ENCODE assay signal across 16 cellular contexts in the genomic region with DNA sequence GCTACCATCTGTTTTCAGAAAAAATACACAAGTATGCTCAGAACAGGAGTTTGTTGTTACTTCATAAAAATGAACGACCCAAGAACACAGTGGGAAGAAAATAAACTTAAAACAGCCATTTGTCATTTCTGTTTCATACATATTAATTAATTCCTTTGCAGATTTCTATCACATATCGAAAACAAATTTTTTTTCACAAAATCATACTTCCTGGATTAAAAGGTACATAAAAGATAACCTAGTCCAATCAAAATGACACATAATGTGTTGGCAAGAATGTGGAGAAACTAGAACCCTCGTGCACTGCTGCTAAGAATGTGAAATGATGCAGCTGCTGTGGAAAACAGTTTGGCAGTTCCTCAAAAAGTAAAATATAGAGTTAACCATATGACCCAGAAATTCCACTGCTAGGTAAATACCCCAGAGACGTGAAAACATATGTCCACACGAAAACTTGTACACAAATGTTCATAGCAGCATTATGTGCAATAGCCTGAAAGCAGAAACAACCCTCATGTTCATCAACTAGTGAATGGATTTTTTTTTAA. TPM values are rescaled to one million over a fixed set of nuclear protein-coding genes. Genes with fewer than 3 reads are reported as not detected.
A peak's percentile ranks its signal among the peaks of the same experiment; 100 is the strongest.
DNase-seq lines count a peak whose midpoint lies in the region; ATAC-seq, FAIRE-seq and TF ChIP-seq lines count a peak whose summit lies in the region.
"Had no signal": no experiment of that assay in that cellular context is flagged by ENCODE, and none has a peak within 500 bp of the region (broad histone marks: within the 10 kb centered on the region; RNA-seq: fewer than 3 reads in every experiment).

No MANE protein-coding gene starts in this region.

- H2AFZ ChIP-seq in GM12878 (ENCODE audit: control insufficient read depth, low read depth, low read length) = no peak overlapping the region

- RAD21 ChIA-PET in GM12878 (lab: Charles Lee; ENCODE audit: unreplicated experiment) = no interaction called here

- peaks cover 93% of the 10 kb centered on the region for H3K4me1 ChIP-seq in A549
- H3K4me1 ChIP-seq in GM12878 (ENCODE audit: control insufficient read depth, insufficient read depth, low read length) = no peaks in the 10 kb centered on the region

- no peaks in the 10 kb centered on the region for H4K20me1 ChIP-seq in GM12878 (ENCODE audit: control insufficient read depth, insufficient read depth)

- SMC1A ChIA-PET in GM12878 (lab: Charles Lee; ENCODE audit: uncharacterized antibody, unreplicated experiment) = no interaction called here

- FAIRE-seq in A549 (lab: Jason Lieb, UNC) (no peak), GM12878 (lab: Jason Lieb, UNC) (no peak)
- FAIRE-seq: GM18507, islet of Langerhans, urothelium cell line had no signal

- TF ChIP-seq POLR2A in A549 (IDR thresholded peaks at IDR 0.05; ENCODE audit: low read length) = no peak
- no peak for TF ChIP-seq POLR2A in GM12878 (IDR thresholded peaks at IDR 0.05; ENCODE audit: low read depth, low read length)

- BruUV-seq in GM12878 (replicated peaks; lab: Mats Ljungman, UMichigan) = no TSS peak

- POLR2A ChIA-PET in A549 (lab: Yijun Ruan, JAX) = interaction anchor here (0.7 to 0.9 kb wide), 2 partner anchors 31 to 46 kb away, joined by 3 read pairs; a partner anchor contains a TSS
- POLR2A ChIA-PET in GM12878 (lab: Charles Lee) = no interaction called here

- peak in 1 of 2 experiments; percentile 44 for DNase-seq in A549 (ENCODE audit: low read depth in 1 of 2, low spot score in 1 of 2)
- no peak for DNase-seq in GM12878 (ENCODE audit: low read depth, low spot score)
- DNase-seq in iris pigment epithelial cell (ENCODE audit: low read depth) = peak; percentile 61
- no peak for DNase-seq in DMS79 treated with DMSO at 0.1 percent for 48 hours (lab: John Stamatoyannopoulos, UW)
- no peak for DNase-seq in T1000 (lab: John Stamatoyannopoulos, UW)
- no peak for DNase-seq in GM20000 (ENCODE audit: low spot score)
- no peak for DNase-seq in T-helper 1 cell
- DNase-seq: activated T-cell treated with anti-CD3 and anti-CD28 coated beads, Interleukin-2, amount 50 U/mL, for 72 hours; erythroblast; NCI-H1092 treated with DMSO at 0.1 percent for 48 hours; stimulated activated CD4-positive, alpha-beta T cell treated with anti-CD3 and anti-CD28 coated beads, Interleukin-12 subunit alpha, Interleukin-12 subunit beta, amount 100 ng/mL, for 4 hours had no signal

- TF ChIP-seq RAD21 in A549 (conservative IDR thresholded peaks at IDR 0.05 in 1 of 2, IDR thresholded peaks at IDR 0.05 in 1 of 2) (no peak), Ishikawa (IDR thresholded peaks at IDR 0.05; ENCODE audit: low read depth) (no peak), GM12878 (IDR thresholded peaks at IDR 0.05; ENCODE audit: insufficient read depth, low read depth, low read length) (no peak)

- H3K27me3 ChIP-seq in GM12878 (replicated peaks in 1 of 2; ENCODE audit: control insufficient read depth in 2 of 2, insufficient read depth in 2 of 2, low read length in 1 of 2) = no peaks in the 10 kb centered on the region

- no peaks in the 10 kb centered on the region for H3K9me3 ChIP-seq in A549
- no peaks in the 10 kb centered on the region for H3K9me3 ChIP-seq in GM12878 (replicated peaks; ENCODE audit: control insufficient read depth, insufficient read depth, low read length)

- no peak overlapping the region for H3K9ac ChIP-seq in GM12878 (ENCODE audit: control insufficient read depth, insufficient read depth, low read length)

- ATAC-seq in A549 = no peak
- ATAC-seq in GM12878 = peak; percentile 21
- ATAC-seq: activated T-cell treated with anti-CD3 and anti-CD28 coated beads, Interleukin-2, amount 50 U/mL, for 72 hours; natural killer cell treated with Interleukin-12 subunit alpha and Interleukin-12 subunit beta and Interleukin-15 and Interleukin-18, amount 100 ng/mL, for 72 hours had no signal

- peak overlapping the region; percentile 95 for H3K27ac ChIP-seq in A549
- H3K27ac ChIP-seq in GM12878 (ENCODE audit: control insufficient read depth, insufficient read depth) = no peak overlapping the region

- WGBS in A549 (ENCODE audit: missing lambda C conversion rate) = 4% methylated on average over 5 of the region's 5 CpGs
- 9% methylated on average over 5 of the region's 5 CpGs for WGBS in GM12878 (ENCODE audit: insufficient coverage, insufficient replicate concordance, low lambda C conversion rate, missing lambda C conversion rate)

- intact Hi-C loops in GM12878 (cut with micrococcal nuclease; ENCODE audit: unreplicated experiment) = no loop called here

- H3K4me3 ChIP-seq in A549 = no peak overlapping the region; the same call in 2 of the 3 replicates
- no peak overlapping the region for H3K4me3 ChIP-seq in GM12878

- peak overlapping the region; percentile 80 for H3K4me2 ChIP-seq in A549
- H3K4me2 ChIP-seq in GM12878 (ENCODE audit: control insufficient read depth, insufficient read depth) = no peak overlapping the region

- TF ChIP-seq EP300 in A549 (IDR thresholded peaks at IDR 0.05) = no peak
- no peak for TF ChIP-seq EP300 in Ishikawa (IDR thresholded peaks at IDR 0.05; ENCODE audit: borderline replicate concordance)
- no peak for TF ChIP-seq EP300 in GM12878 (IDR thresholded peaks at IDR 0.05; ENCODE audit: borderline replicate concordance in 1 of 2, control insufficient read depth in 1 of 2, low read depth in 2 of 2, low read length in 2 of 2)

- no peaks in the 10 kb centered on the region for H3K79me2 ChIP-seq in GM12878 (ENCODE audit: control insufficient read depth, insufficient read depth, low read length)

- H3K36me3 ChIP-seq in GM12878 (ENCODE audit: control insufficient read depth in 2 of 2, insufficient read depth in 2 of 2, low read length in 1 of 2) = no peaks in the 10 kb centered on the region

- CTCF ChIA-PET in A549 (lab: Yijun Ruan, JAX) = interaction anchor here (1.0 kb wide), 1 partner anchor 25 kb away, joined by 3 read pairs; no protein-coding TSS in a partner anchor
- CTCF ChIA-PET in GM12878 (lab: Yijun Ruan, JAX) = no interaction called here

- in situ Hi-C loops in GM12878 (cut with MboI) = no loop called here

- TF ChIP-seq CTCF in A549 (IDR thresholded peaks at IDR 0.05) (no peak), GM12878 (IDR thresholded peaks at IDR 0.05 in 2 of 3, conservative IDR thresholded peaks at IDR 0.05 in 1 of 3; ENCODE audit: control insufficient read depth in 2 of 3, extremely low read depth in 1 of 3, insufficient read depth in 1 of 3, low read depth in 3 of 3, low read length in 3 of 3) (no peak), GM20000 (IDR thresholded peaks at IDR 0.05; ENCODE audit: extremely low read depth, missing control alignments) (no peak)

TF ChIP-seq in A549, 52 proteins besides CTCF, POLR2A, EP300 and RAD21:
- TF ChIP-seq CHD4 (IDR thresholded peaks at IDR 0.05; ENCODE audit: borderline replicate concordance) = no peak
- 0 out of 2 replicates have a peak, but pooled peaks have one; percentile 37 for TF ChIP-seq TFCP2L1 (CRISPR knock-in tag; IDR thresholded peaks at IDR 0.05)
- 0 out of 2 replicates have a peak, but pooled peaks have one; percentile 1 for TF ChIP-seq HOXB13 (CRISPR knock-in tag; IDR thresholded peaks at IDR 0.05; ENCODE audit: low read depth)
- no peak for TF ChIP-seq FOSL2 (IDR thresholded peaks at IDR 0.05)
- peak; percentile 41 for TF ChIP-seq FOSL2 (CRISPR knock-in tag; IDR thresholded peaks at IDR 0.05)

TF ChIP-seq in Ishikawa, 13 proteins besides CTCF, POLR2A, EP300 and RAD21:
- TF ChIP-seq TEAD4 (IDR thresholded peaks at IDR 0.05) (peak; percentile 57), TAF1 (IDR thresholded peaks at IDR 0.05; ENCODE audit: low read depth) (no peak), CREB1 (IDR thresholded peaks at IDR 0.05; ENCODE audit: low read depth) (no peak)

TF ChIP-seq in GM12878, 131 proteins besides CTCF, POLR2A, EP300 and RAD21:
- TF ChIP-seq BMI1 (IDR thresholded peaks at IDR 0.05; ENCODE audit: borderline replicate concordance) (no peak), CREM (IDR thresholded peaks at IDR 0.05; ENCODE audit: low read depth) (no peak), YY1 (IDR thresholded peaks at IDR 0.05; ENCODE audit: low read depth, low read length) (no peak), RAD51 (IDR thresholded peaks at IDR 0.05) (no peak)

RNA-seq across cellular contexts. Expression of a gene that starts 46.0 kb away (rescaled TPM):
- polyA plus RNA-seq in A549 (2011; rRNA removed) (68.0 and 132 TPM in 2 replicates), A549 (2017; fragmentation: RNase III; extraction: RNeasy Plus Mini Kit Qiagen cat#74134 plus additional on column Dnase treatment) (68.5 to 71.5 TPM (median 68.9 TPM) in 3 replicates), GM12878 (2011; rRNA removed) (0.26 and 0.66 TPM in 2 replicates), GM12878 (2014; fragmentation: Illumina TruSeq; extraction: Trizol) (0.14 and 0.16 TPM in 2 replicates), GM12878 (2014; fragmentation: Nextera tagmentation; extraction: Ambion mirVana) (under 1 TPM; 0.02 to 0.11 TPM), GM12878 (2014; rRNA removed) (0.03 and 0.22 TPM in 2 replicates), GM12878 (2016; fragmentation: Nextera tagmentation; extraction: Ambion mirVana) (under 1 TPM; 0.26 to 0.36 TPM)
- polyA plus RNA-seq in A549 (2012; cell fraction: cytosol; rRNA removed) = 28.5 and 36.3 TPM in 2 replicates
- 35.8 and 50.4 TPM in 2 replicates for polyA plus RNA-seq in A549 (2012; cell fraction: nucleus; rRNA removed)
- 236 and 309 TPM in 2 replicates for polyA minus RNA-seq in A549 (2011; rRNA and poly(A)+ RNA removed)
- 0.10 and 0.69 TPM in 2 replicates for total RNA-seq in GM12878 (2013; cell fraction: nucleolus; rRNA removed)
- total RNA-seq in GM12878 (2014; rRNA removed) (0.11 and 0.17 TPM in 2 replicates), GM12878 (2014; rRNA removed; fragmentation: Illumina TruSeq; extraction: Trizol) (0.09 and 0.18 TPM in 2 replicates), GM12878 (2021) (0.58 and 0.77 TPM in 2 replicates)
- polyA plus RNA-seq in GM12878 (2011; ENCODE audit: low read depth) = not detected
- polyA plus RNA-seq in GM12878 (2011; cell fraction: cytosol; rRNA removed) = 0.59 and 0.61 TPM in 2 replicates
- 0.61 and 0.66 TPM in 2 replicates for polyA plus RNA-seq in GM12878 (2011; cell fraction: nucleus; rRNA removed)
- polyA plus RNA-seq in GM12878 (2012) = 0.03 TPM in 1 of 2 replicates, not detected in the other
- 0.52 and 2.1 TPM in 2 replicates for polyA minus RNA-seq in GM12878 (2011; rRNA and poly(A)+ RNA removed)
- polyA minus RNA-seq in GM12878 (2011; cell fraction: cytosol; rRNA and poly(A)+ RNA removed) = 0.31 and 1.1 TPM in 2 replicates
- 0.85 and 1.1 TPM in 2 replicates for polyA minus RNA-seq in GM12878 (2011; cell fraction: nucleus; rRNA and poly(A)+ RNA removed)
- total RNA-seq: natural killer cell treated with Interleukin-12 subunit alpha and Interleukin-12 subunit beta and Interleukin-15 and Interleukin-18, amount 100 ng/mL, for 72 hours had no signal

Comparison
In these comparisons a context has a peak if more than half of its experiments do, and no peak if none do; other contexts are left out.
1. RNA of a gene that starts 46.0 kb away (polyA plus RNA-seq): 28.5 to 132 TPM in A549; 0.02 to 0.66 TPM in GM12878; every median in the first group is over 10 times any median in the second.